In genomic region chr17:75397217-75397616, GRCh38 we compare ENCODE assay signal across 14 cellular contexts. TPM values are rescaled to one million over a fixed set of nuclear protein-coding genes. Genes with fewer than 3 reads are reported as not detected.
DNase-seq lines count a peak whose midpoint lies in the region; ATAC-seq, FAIRE-seq and TF ChIP-seq lines count a peak whose summit lies in the region.
"Had no signal": no experiment of that assay in that cellular context is flagged by ENCODE, and none has a peak within 500 bp of the region (broad histone marks: within the 10 kb centered on the region; RNA-seq: fewer than 3 reads in every experiment).

No MANE protein-coding gene starts in this region.

- H3K79me2 ChIP-seq in Karpas-422 (ENCODE audit: low read length), result peaks cover 99% of the 10 kb centered on the region

- peak overlapping the region; percentile 72 for H3K27ac Mint-ChIP-seq in activated CD4-positive, alpha-beta T cell treated with anti-CD3 and anti-CD28 coated beads for 36 hours
- peak overlapping the region; percentile 86 for H3K27ac Mint-ChIP-seq in activated naive CD8-positive, alpha-beta T cell
- peak overlapping the region; percentile 15 for H3K27ac Mint-ChIP-seq in nephron progenitor cell
- peak overlapping the region in 3 of 7 donors; percentile 24 to 76 (median 35) for H3K27ac Mint-ChIP-seq in CD14-positive monocyte

- POLR2A ChIA-PET in activated CD4-positive, alpha-beta T cell treated with anti-CD3 and anti-CD28 coated beads for 36 hours (lab: Charles Lee), result interaction anchor here (0.6 to 1.4 kb wide), 9 partner anchors 8 to 182 kb away, joined by 3 to 8 read pairs (median 4); partner anchors contain the start of genes GRB2 and SLC25A19

- FAIRE-seq in H54 (lab: Jason Lieb, UNC), result no peak

- H3K27ac ChIP-seq in Karpas-422 (ENCODE audit: low read length) (peak overlapping the region; percentile 85), esophagus muscularis mucosa (replicated peaks in 1 of 4) (no peak overlapping the region)

- H3K36me3 ChIP-seq in Karpas-422 (ENCODE audit: insufficient read depth, low read length) (peaks cover 21% of the 10 kb centered on the region), esophagus muscularis mucosa (peaks cover 0 to under 1% (median 0%) of the 10 kb centered on the region in 4 donors)

- TF ChIP-seq EP300 in esophagus muscularis mucosa (IDR thresholded peaks at IDR 0.05), result no peak

- H3K9me3 Mint-ChIP-seq in activated CD4-positive, alpha-beta T cell treated with anti-CD3 and anti-CD28 coated beads for 36 hours (ENCODE audit: low read depth), result no peaks in the 10 kb centered on the region
- H3K9me3 Mint-ChIP-seq in activated naive CD8-positive, alpha-beta T cell (ENCODE audit: low read depth), result no peaks in the 10 kb centered on the region
- H3K9me3 Mint-ChIP-seq in nephron progenitor cell (peaks cover 7% of the 10 kb centered on the region), CD14-positive monocyte (no peaks in the 10 kb centered on the region)
- H3K9me3 Mint-ChIP-seq: immature natural killer cell had no signal

- no peak overlapping the region for H3K4me3 Mint-ChIP-seq in activated CD4-positive, alpha-beta T cell treated with anti-CD3 and anti-CD28 coated beads for 36 hours
- no peak overlapping the region for H3K4me3 Mint-ChIP-seq in activated naive CD8-positive, alpha-beta T cell
- no peak overlapping the region for H3K4me3 Mint-ChIP-seq in nephron progenitor cell
- no peak overlapping the region for H3K4me3 Mint-ChIP-seq in CD14-positive monocyte

- H3K27me3 Mint-ChIP-seq in activated CD4-positive, alpha-beta T cell treated with anti-CD3 and anti-CD28 coated beads for 36 hours, result no peaks in the 10 kb centered on the region
- no peaks in the 10 kb centered on the region for H3K27me3 Mint-ChIP-seq in activated naive CD8-positive, alpha-beta T cell
- no peaks in the 10 kb centered on the region for H3K27me3 Mint-ChIP-seq in nephron progenitor cell (ENCODE audit: low read depth, poor library complexity)
- no peaks in the 10 kb centered on the region for H3K27me3 Mint-ChIP-seq in CD14-positive monocyte (ENCODE audit: low read depth in 3 of 3)

- peak overlapping the region; percentile 78 for H3K9ac ChIP-seq in Karpas-422 (ENCODE audit: low read length)

- H3K4me2 ChIP-seq in Karpas-422 (ENCODE audit: low read depth, low read length, poor library complexity, severe bottlenecking), result peak overlapping the region; percentile 74

- intact Hi-C loops in activated CD4-positive, alpha-beta T cell treated with anti-CD3 and anti-CD28 coated beads for 36 hours (cut with DNase I, micrococcal nuclease), result loop anchor here in 1 of 2 experiments (2.0 kb wide), 1 partner anchor 52 kb away; no protein-coding TSS in a partner anchor
- intact Hi-C loops in CD14-positive monocyte (cut with micrococcal nuclease), result loop anchor here in 1 of 2 donors (10.0 kb wide), 1 partner anchor 52 kb away; no protein-coding TSS in a partner anchor
- intact Hi-C loops in esophagus muscularis mucosa (cut with DNase I), result no loop called here

- peaks cover 64% of the 10 kb centered on the region for H4K20me1 ChIP-seq in Karpas-422 (ENCODE audit: insufficient read depth, low read depth, low read length)

- H3K4me1 Mint-ChIP-seq in activated CD4-positive, alpha-beta T cell treated with anti-CD3 and anti-CD28 coated beads for 36 hours, result peaks cover 67% of the 10 kb centered on the region
- H3K4me1 Mint-ChIP-seq in activated naive CD8-positive, alpha-beta T cell (ENCODE audit: low read depth), result peaks cover 76% of the 10 kb centered on the region
- H3K4me1 Mint-ChIP-seq in nephron progenitor cell (peaks cover 38% of the 10 kb centered on the region), CD14-positive monocyte (peaks cover 84% of the 10 kb centered on the region)

- H3K36me3 Mint-ChIP-seq in activated CD4-positive, alpha-beta T cell treated with anti-CD3 and anti-CD28 coated beads for 36 hours (ENCODE audit: low read depth), result peaks cover 17% of the 10 kb centered on the region
- peaks cover 2% of the 10 kb centered on the region for H3K36me3 Mint-ChIP-seq in activated naive CD8-positive, alpha-beta T cell
- peaks cover 14% of the 10 kb centered on the region for H3K36me3 Mint-ChIP-seq in nephron progenitor cell (ENCODE audit: low read depth)
- peaks cover 17 to 44% of the 10 kb centered on the region in 2 donors for H3K36me3 Mint-ChIP-seq in CD14-positive monocyte
- H3K36me3 Mint-ChIP-seq: immature natural killer cell had no signal

- no peaks in the 10 kb centered on the region for H3K27me3 ChIP-seq in Karpas-422 (ENCODE audit: low read length)
- no peaks in the 10 kb centered on the region for H3K27me3 ChIP-seq in esophagus muscularis mucosa
- H3K27me3 ChIP-seq: spleen had no signal

- ATAC-seq in activated CD4-positive, alpha-beta T cell treated with anti-CD3 and anti-CD28 coated beads for 36 hours, result no peak

- peaks cover 62% of the 10 kb centered on the region for H3K4me1 ChIP-seq in Karpas-422 (ENCODE audit: low read length)
- H3K4me1 ChIP-seq in esophagus muscularis mucosa, result peaks cover 31 to 76% (median 61%) of the 10 kb centered on the region in 4 donors

- DNase-seq in activated CD4-positive, alpha-beta T cell treated with anti-CD3 and anti-CD28 coated beads for 36 hours, result no peak
- DNase-seq in activated CD4-positive, alpha-beta T cell treated with anti-CD3 and anti-CD28 coated beads for 1 hour, result no peak
- DNase-seq in Karpas-422, result no peak
- no peak for DNase-seq in nephron progenitor cell
- DNase-seq in H54 (ENCODE audit: insufficient read length, low spot score), result no peak
- no peak for DNase-seq in CD14-positive monocyte (ENCODE audit: low spot score)
- DNase-seq in esophagus muscularis mucosa (ENCODE audit: extremely low spot score), result no peak
- DNase-seq: immature natural killer cell, NCI-H1436 treated with DMSO at 0.1 percent for 48 hours, NCI-H446, posterior cingulate gyrus, spleen, substantia nigra had no signal

- H3K4me3 ChIP-seq in Karpas-422 (ENCODE audit: low read length), result peak overlapping the region; percentile 86
- no peak overlapping the region for H3K4me3 ChIP-seq in esophagus muscularis mucosa
- H3K4me3 ChIP-seq: spleen had no signal

- no peak overlapping the region for H2AFZ ChIP-seq in Karpas-422 (ENCODE audit: low read length)

- no peaks in the 10 kb centered on the region for H3K9me2 ChIP-seq in Karpas-422 (replicated peaks; ENCODE audit: insufficient read depth, low read length)

- TF ChIP-seq CTCF in nephron progenitor cell (IDR thresholded peaks at IDR 0.05) (no peak), CD14-positive monocyte (IDR thresholded peaks at IDR 0.05) (no peak), esophagus muscularis mucosa (IDR thresholded peaks at IDR 0.05) (no peak)

- 81% methylated on average over 1 of the region's 1 CpG for WGBS in esophagus muscularis mucosa

- CTCF ChIA-PET in activated CD4-positive, alpha-beta T cell treated with anti-CD3 and anti-CD28 coated beads for 36 hours (lab: Charles Lee), result interaction anchor here (0.8 to 7.2 kb wide), 16 partner anchors 15 to 125 kb away, joined by 3 to 70 read pairs (median 4); partner anchors contain the start of gene SLC25A19

- TF ChIP-seq POLR2A in H54 (IDR thresholded peaks at IDR 0.05; ENCODE audit: low read depth, low read length) (no peak), esophagus muscularis mucosa (IDR thresholded peaks at IDR 0.05; ENCODE audit: low read depth) (no peak)

- H3K9me3 ChIP-seq in Karpas-422 (ENCODE audit: low read length) (no peaks in the 10 kb centered on the region), esophagus muscularis mucosa (no peaks in the 10 kb centered on the region)
- H3K9me3 ChIP-seq: spleen had no signal

RNA-seq across cellular contexts. Expression of gene GRB2, which starts 8.3 kb away (rescaled TPM):
- total RNA-seq in activated CD4-positive, alpha-beta T cell treated with anti-CD3 and anti-CD28 coated beads for 36 hours, result 100 to 1,000 TPM; 157 to 168 TPM
- total RNA-seq in Karpas-422 (2014; rRNA removed; shearing (Covaris generic); ENCODE audit: low replicate concordance), result 106 and 193 TPM in 2 replicates
- polyA plus RNA-seq in CD14-positive monocyte, result 100 to 1,000 TPM; 262 to 338 TPM
- 100 to 1,000 TPM in 3 of 4 donors, 10 to 100 TPM in 1; 84.3 to 140 (median 113) TPM for total RNA-seq in esophagus muscularis mucosa

RNA-seq across cellular contexts. Expression of gene TMEM94, which starts 59.2 kb away (rescaled TPM):
- total RNA-seq in activated CD4-positive, alpha-beta T cell treated with anti-CD3 and anti-CD28 coated beads for 36 hours, result 10 to 100 TPM; 51.4 to 62.5 TPM
- 20.5 and 20.7 TPM in 2 replicates for total RNA-seq in Karpas-422 (2014; rRNA removed; shearing (Covaris generic); ENCODE audit: low replicate concordance)
- polyA plus RNA-seq in CD14-positive monocyte, result 1 to 10 TPM; 7.2 to 8.4 TPM
- 10 to 100 TPM; 35.3 to 71.4 (median 46.3) TPM for total RNA-seq in esophagus muscularis mucosa
